ENCODE assay signal across 8 cellular contexts in the genomic region with DNA sequence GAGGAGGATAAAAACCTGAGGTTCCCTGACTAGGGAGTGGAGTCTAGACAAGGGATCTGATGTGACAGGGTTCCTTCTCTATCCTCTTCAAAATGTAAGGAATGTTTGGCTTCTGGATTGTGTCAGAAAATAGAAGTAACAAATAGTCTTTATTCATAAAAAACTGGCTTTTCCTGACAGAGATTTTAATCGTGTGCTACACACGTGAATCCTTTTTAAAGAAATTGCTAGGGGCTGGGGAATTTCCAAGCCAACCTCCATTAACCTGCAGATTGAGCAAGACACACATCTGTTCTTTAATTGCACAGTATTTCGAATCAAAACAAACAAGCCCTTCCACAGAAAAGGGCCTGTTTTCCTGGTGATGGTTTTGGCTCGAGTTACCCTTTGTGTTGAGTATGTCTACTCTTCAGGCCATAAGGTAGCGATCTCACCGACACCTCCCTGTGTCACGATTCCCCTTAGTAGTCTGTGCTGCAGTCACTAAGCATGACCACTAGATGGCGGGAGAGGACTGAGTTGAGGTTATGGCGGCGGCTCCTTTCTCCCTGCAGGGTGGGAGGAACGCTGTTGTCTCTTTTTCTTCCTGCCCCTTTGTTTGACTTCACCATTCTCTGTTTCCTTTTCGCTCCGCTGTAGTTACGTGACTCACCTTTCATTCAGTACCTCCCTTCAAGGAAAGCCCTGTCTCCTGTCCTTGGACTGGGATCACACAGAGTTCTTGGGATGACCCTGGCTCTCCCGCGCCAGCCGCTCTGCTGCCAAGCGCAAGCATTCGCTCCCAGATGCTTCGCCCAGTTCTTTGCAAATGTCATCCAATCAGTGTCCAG.
A peak's percentile ranks its signal among the peaks of the same experiment; 100 is the strongest.
DNase-seq lines count a peak whose midpoint lies in the region; ATAC-seq, FAIRE-seq and TF ChIP-seq lines count a peak whose summit lies in the region.

No MANE protein-coding gene starts in this region.

- H3K4me1 ChIP-seq in OCI-LY7 (ENCODE audit: insufficient read depth, low read length, poor library complexity, severe bottlenecking) (no peaks in the 10 kb centered on the region), fibroblast of lung (ENCODE audit: control insufficient read depth, extremely low read depth, insufficient read depth, low read length) (peaks cover 3% of the 10 kb centered on the region)

- POLR2A ChIA-PET in OCI-LY7 (lab: Charles Lee): no interaction called here

- no peaks in the 10 kb centered on the region for H4K20me1 ChIP-seq in OCI-LY7 (ENCODE audit: insufficient read depth, low read length)
- H4K20me1 ChIP-seq in fibroblast of lung (ENCODE audit: control insufficient read depth, extremely low read depth, insufficient read depth, low read length): no peaks in the 10 kb centered on the region

- peak overlapping the region; percentile 47; the same call in 1 of the 2 replicates for H2AFZ ChIP-seq in OCI-LY7 (ENCODE audit: low read length)
- peak overlapping the region; percentile 98 for H2AFZ ChIP-seq in fibroblast of lung (ENCODE audit: low read length)

- H3K9me2 ChIP-seq in OCI-LY7 (ENCODE audit: insufficient read depth, low read length): no peaks in the 10 kb centered on the region

- no peaks in the 10 kb centered on the region for H3K36me3 ChIP-seq in OCI-LY7 (ENCODE audit: insufficient read depth, low read length)
- no peaks in the 10 kb centered on the region for H3K36me3 ChIP-seq in fibroblast of lung (ENCODE audit: control insufficient read depth, insufficient read depth, low read length)

- H3K79me2 ChIP-seq in OCI-LY7 (ENCODE audit: insufficient read depth, low read depth, low read length): no peaks in the 10 kb centered on the region
- H3K79me2 ChIP-seq in fibroblast of lung (ENCODE audit: control insufficient read depth, insufficient read depth, low read length): no peaks in the 10 kb centered on the region

- H3K9me3 Mint-ChIP-seq in activated T-cell treated with anti-CD3 and anti-CD28 coated beads, Interleukin-2, amount 50 U/mL, for 4 hours: no peaks in the 10 kb centered on the region
- H3K9me3 Mint-ChIP-seq in natural killer cell: no peaks in the 10 kb centered on the region

- peaks cover 8% of the 10 kb centered on the region for H3K27me3 Mint-ChIP-seq in activated T-cell treated with anti-CD3 and anti-CD28 coated beads, Interleukin-2, amount 50 U/mL, for 4 hours (ENCODE audit: low read depth)
- H3K27me3 Mint-ChIP-seq in natural killer cell (ENCODE audit: low read depth in 2 of 2): peaks cover 8 to 51% of the 10 kb centered on the region in 2 donors

- H3K9me3 ChIP-seq in OCI-LY7 (ENCODE audit: low read length) (no peaks in the 10 kb centered on the region), fibroblast of lung (ENCODE audit: control insufficient read depth, insufficient read depth, low read depth, low read length) (no peaks in the 10 kb centered on the region)

- H3K27me3 ChIP-seq in fibroblast of lung (ENCODE audit: control insufficient read depth, insufficient read depth, low read length): no peaks in the 10 kb centered on the region

- H3K27ac Mint-ChIP-seq in natural killer cell: no peak overlapping the region

- intact Hi-C loops in OCI-LY7 (cut with micrococcal nuclease; ENCODE audit: unreplicated experiment) (loop anchor here (1.0 to 5.0 kb wide), 4 partner anchors 430 to 1185 kb away; a partner anchor contains a TSS), natural killer cell (cut with micrococcal nuclease) (loop anchor here (1.0 to 10.0 kb wide), 4 partner anchors 697 to 1185 kb away; a partner anchor contains a TSS)

- H3K4me3 ChIP-seq in OCI-LY7 (ENCODE audit: low read depth, low read length, poor library complexity, severe bottlenecking) (no peak overlapping the region), fibroblast of lung (replicated peaks in 1 of 4; ENCODE audit: control extremely low read depth in 1 of 4, insufficient read depth in 1 of 4, low read depth in 3 of 4, low read length in 4 of 4) (peak overlapping the region; percentile 59 to 68 (median 64))

- BruUV-seq in OCI-LY7 (replicated peaks; lab: Mats Ljungman, UMichigan): no TSS peak

- H3K36me3 Mint-ChIP-seq in activated T-cell treated with anti-CD3 and anti-CD28 coated beads, Interleukin-2, amount 50 U/mL, for 4 hours (ENCODE audit: insufficient read depth): no peaks in the 10 kb centered on the region
- H3K36me3 Mint-ChIP-seq in natural killer cell: no peaks in the 10 kb centered on the region

- CTCF ChIA-PET in OCI-LY7 (lab: Charles Lee; ENCODE audit: unreplicated experiment): no interaction called here

- H3K4me1 Mint-ChIP-seq in activated T-cell treated with anti-CD3 and anti-CD28 coated beads, Interleukin-2, amount 50 U/mL, for 4 hours (ENCODE audit: low read depth): peaks cover 11% of the 10 kb centered on the region
- peaks cover 8% of the 10 kb centered on the region in 2 donors for H3K4me1 Mint-ChIP-seq in natural killer cell

- ATAC-seq in GM21381 (IDR thresholded peaks at IDR 0.05; ENCODE audit: unreplicated experiment): peak; percentile 95
- ATAC-seq in activated T-cell treated with anti-CD3 and anti-CD28 coated beads, Interleukin-2, amount 50 U/mL, for 4 hours: peak; percentile 95 to 98
- peak; percentile 93 to 100 (median 99) for ATAC-seq in natural killer cell

- FAIRE-seq in D721Med (lab: Jason Lieb, UNC) (peak; percentile 64), HTR-8/SVneo (lab: Jason Lieb, UNC) (peak; percentile 73)

- TF ChIP-seq CTCF in D721Med (IDR thresholded peaks at IDR 0.05; ENCODE audit: insufficient read depth, missing control alignments) (peak; percentile 95), OCI-LY7 (conservative IDR thresholded peaks at IDR 0.05; ENCODE audit: low read length) (peak; percentile 96), fibroblast of lung (conservative IDR thresholded peaks at IDR 0.05 in 1 of 2, IDR thresholded peaks at IDR 0.05 in 1 of 2; ENCODE audit: low read depth in 1 of 2, low read length in 2 of 2) (peak; percentile 97 to 99), natural killer cell (IDR thresholded peaks at IDR 0.05) (peak; percentile 96)

- H3K4me2 ChIP-seq in OCI-LY7 (ENCODE audit: low read length) (peak overlapping the region; percentile 27), fibroblast of lung (ENCODE audit: extremely low read depth, insufficient read depth, low read length) (peak overlapping the region; percentile 92)

- DNase-seq in D721Med (ENCODE audit: insufficient read length, low spot score): peak; percentile 34
- DNase-seq in HTR-8/SVneo (ENCODE audit: insufficient read length, low spot score): peak; percentile 46
- peak; percentile 72 for DNase-seq in OCI-LY7 (ENCODE audit: low spot score)
- DNase-seq in activated T-cell treated with anti-CD3 and anti-CD28 coated beads, Interleukin-2, amount 50 U/mL, for 4 hours: peak; percentile 73
- peak; percentile 72 to 82 for DNase-seq in fibroblast of lung (ENCODE audit: low read depth in 2 of 2)
- peak; percentile 54 for DNase-seq in natural killer cell
- DNase-seq in stimulated activated naive CD4-positive, alpha-beta T cell (lab: John Stamatoyannopoulos, UW): peak; percentile 49 to 91 (median 68)

- H3K4me3 Mint-ChIP-seq in activated T-cell treated with anti-CD3 and anti-CD28 coated beads, Interleukin-2, amount 50 U/mL, for 4 hours: peak overlapping the region; percentile 65
- H3K4me3 Mint-ChIP-seq in natural killer cell: peak overlapping the region; percentile 60

- peak overlapping the region; percentile 39 for H3K9ac ChIP-seq in fibroblast of lung (ENCODE audit: insufficient read depth, low read length)

- H3K27ac ChIP-seq in OCI-LY7 (ENCODE audit: low read depth, low read length, poor library complexity, severe bottlenecking) (no peak overlapping the region), fibroblast of lung (ENCODE audit: insufficient read depth, low read length) (no peak overlapping the region)
